In the genomic region with DNA sequence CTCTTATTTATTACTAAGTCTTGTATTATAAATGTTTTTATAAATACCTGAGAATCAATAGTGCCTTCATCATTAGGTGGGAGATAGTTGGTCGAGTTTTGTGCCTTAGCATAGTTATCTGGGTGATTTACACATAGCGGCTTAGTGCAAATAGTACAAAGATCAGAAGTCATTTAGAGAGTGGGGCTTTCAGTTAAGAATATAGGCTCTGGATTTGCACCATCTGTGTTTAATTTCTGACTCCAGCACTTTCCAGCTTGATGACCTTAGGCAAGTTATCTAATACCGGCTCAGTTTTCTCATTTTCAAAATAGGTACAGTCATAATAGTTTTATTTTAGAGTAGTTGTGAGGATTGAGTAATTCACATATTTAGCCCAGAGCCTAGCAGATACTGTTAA, we compare ENCODE assay signal across 12 cellular contexts.
"Had no signal": no experiment of that assay in that cellular context is flagged by ENCODE, and none has a peak within 500 bp of the region (broad histone marks: within the 10 kb centered on the region; RNA-seq: fewer than 3 reads in every experiment).

No MANE protein-coding gene starts in this region.

- H3K4me3 ChIP-seq: gastrocnemius medialis, heart left ventricle, lung, SJSA1, tibial nerve had no signal

- DNase-seq: aorta; cerebellar nuclear complex; effector CD8-positive, alpha-beta T cell; gastrocnemius medialis; heart left ventricle; left cardiac atrium; T-helper 9 cell had no signal

- H3K27ac ChIP-seq: epithelial cell of prostate, gastrocnemius medialis, heart left ventricle, SJSA1, tibial nerve had no signal

- H3K27me3 ChIP-seq: gastrocnemius medialis, heart left ventricle, SJSA1, tibial nerve had no signal

- ATAC-seq: gastrocnemius medialis; heart left ventricle; left cardiac atrium; stimulated activated effector memory CD8-positive, alpha-beta T cell treated with anti-CD3 and anti-CD28 coated beads, Interleukin-12 subunit alpha, Interleukin-12 subunit beta, amount 100 ng/mL, for 72 hours had no signal

- H3K4me1 ChIP-seq: gastrocnemius medialis, SJSA1, tibial nerve had no signal

- H3K9me3 ChIP-seq: gastrocnemius medialis, heart left ventricle, SJSA1, tibial nerve had no signal

- H3K4me3 Mint-ChIP-seq: stimulated activated effector memory CD8-positive, alpha-beta T cell treated with anti-CD3 and anti-CD28 coated beads, Interleukin-12 subunit alpha, Interleukin-12 subunit beta, amount 100 ng/mL, for 72 hours had no signal

- H3K9me3 Mint-ChIP-seq: stimulated activated effector memory CD8-positive, alpha-beta T cell treated with anti-CD3 and anti-CD28 coated beads, Interleukin-12 subunit alpha, Interleukin-12 subunit beta, amount 100 ng/mL, for 72 hours had no signal

- H3K36me3 ChIP-seq: gastrocnemius medialis, heart left ventricle, SJSA1, tibial nerve had no signal
